In genomic region chr22:29310863-29311339, GRCh38 we compare ENCODE assay signal across 8 cellular contexts. TPM values are rescaled to one million over a fixed set of nuclear protein-coding genes. Genes with fewer than 3 reads are reported as not detected.
DNase-seq lines count a peak whose midpoint lies in the region; ATAC-seq and TF ChIP-seq lines count a peak whose summit lies in the region.

No MANE protein-coding gene starts in this region.

- H3K9ac ChIP-seq in neural progenitor cell: no peak overlapping the region

- no peaks in the 10 kb centered on the region for H3K9me3 ChIP-seq in neural progenitor cell (ENCODE audit: low read depth)

- no peak for DNase-seq in activated CD4-positive, CD25-positive, alpha-beta regulatory T cell treated with anti-CD3 and anti-CD28 coated beads, Interleukin-2, amount 50 U/mL, for 72 hours
- DNase-seq in NCI-H748 treated with DMSO at 0.1 percent for 48 hours (lab: John Stamatoyannopoulos, UW): peak; percentile 27
- DNase-seq in activated T-cell treated with anti-CD3 and anti-CD28 coated beads, Interleukin-2, amount 50 U/mL, for 72 hours: peak; percentile 62 to 69
- DNase-seq in fibroblast of the conjunctiva (ENCODE audit: low read depth): peak; percentile 96
- peak; percentile 83 for DNase-seq in neural progenitor cell (ENCODE audit: low spot score)
- peak; percentile 97 for DNase-seq in stromal cell of bone marrow (ENCODE audit: low read depth)
- DNase-seq in GM19240 (ENCODE audit: insufficient read length, low spot score): no peak

- no peaks in the 10 kb centered on the region for H3K36me3 Mint-ChIP-seq in activated T-cell treated with anti-CD3 and anti-CD28 coated beads, Interleukin-2, amount 50 U/mL, for 72 hours (ENCODE audit: insufficient read depth in 2 of 2)
- no peaks in the 10 kb centered on the region for H3K36me3 Mint-ChIP-seq in neural progenitor cell

- no peak for TF ChIP-seq CTCF in neural progenitor cell (IDR thresholded peaks at IDR 0.05)

- peak overlapping the region; percentile 6 for H3K4me2 ChIP-seq in neural progenitor cell

- ATAC-seq in activated CD4-positive, CD25-positive, alpha-beta regulatory T cell treated with anti-CD3 and anti-CD28 coated beads, Interleukin-2, amount 50 U/mL, for 24 hours: peak; percentile 31 to 42
- ATAC-seq in activated T-cell treated with anti-CD3 and anti-CD28 coated beads, Interleukin-2, amount 50 U/mL, for 72 hours (replicated peaks in 1 of 2): peak; percentile 39 to 44

- peaks cover 18% of the 10 kb centered on the region for H3K4me1 ChIP-seq in neural progenitor cell

- H3K79me2 ChIP-seq in neural progenitor cell (ENCODE audit: low read depth): no peaks in the 10 kb centered on the region

- H3K27ac ChIP-seq in neural progenitor cell: no peak overlapping the region

- H3K4me1 Mint-ChIP-seq in activated T-cell treated with anti-CD3 and anti-CD28 coated beads, Interleukin-2, amount 50 U/mL, for 72 hours (ENCODE audit: low read depth): peaks cover 20% of the 10 kb centered on the region
- peaks cover 45% of the 10 kb centered on the region for H3K4me1 Mint-ChIP-seq in neural progenitor cell

- peaks cover 34% of the 10 kb centered on the region for H3K27me3 Mint-ChIP-seq in activated T-cell treated with anti-CD3 and anti-CD28 coated beads, Interleukin-2, amount 50 U/mL, for 72 hours (ENCODE audit: low read depth)
- peaks cover 22% of the 10 kb centered on the region for H3K27me3 Mint-ChIP-seq in neural progenitor cell (ENCODE audit: insufficient read depth, low read depth)

- H2AFZ ChIP-seq in neural progenitor cell (replicated peaks): no peak overlapping the region

- H3K27ac Mint-ChIP-seq in activated T-cell treated with anti-CD3 and anti-CD28 coated beads, Interleukin-2, amount 50 U/mL, for 72 hours: no peak overlapping the region
- H3K27ac Mint-ChIP-seq in neural progenitor cell: peak overlapping the region; percentile 78

- H3K9me3 Mint-ChIP-seq in activated T-cell treated with anti-CD3 and anti-CD28 coated beads, Interleukin-2, amount 50 U/mL, for 72 hours: no peaks in the 10 kb centered on the region
- H3K9me3 Mint-ChIP-seq in neural progenitor cell: peaks cover 3% of the 10 kb centered on the region

- no peak overlapping the region for H3K4me3 ChIP-seq in neural progenitor cell

- no peak overlapping the region for H3K4me3 Mint-ChIP-seq in activated T-cell treated with anti-CD3 and anti-CD28 coated beads, Interleukin-2, amount 50 U/mL, for 72 hours
- peak overlapping the region; percentile 48 for H3K4me3 Mint-ChIP-seq in neural progenitor cell

- H4K20me1 ChIP-seq in neural progenitor cell (ENCODE audit: low read depth): peaks cover 31% of the 10 kb centered on the region

- H3K27me3 ChIP-seq in neural progenitor cell: peaks cover 53% of the 10 kb centered on the region

- no peaks in the 10 kb centered on the region for H3K36me3 ChIP-seq in neural progenitor cell

- peaks cover 20% of the 10 kb centered on the region for H3F3A ChIP-seq in neural progenitor cell (ENCODE audit: low read depth)

RNA-seq across cellular contexts. Expression of gene GAS2L1, which starts 4.5 kb away (rescaled TPM):
- under 1 TPM; 0.41 to 0.79 TPM for total RNA-seq in activated T-cell treated with anti-CD3 and anti-CD28 coated beads, Interleukin-2, amount 50 U/mL, for 72 hours
- 0.95 and 5.1 TPM in 2 replicates for total RNA-seq in neural progenitor cell (ENCODE audit: low replicate concordance)

RNA-seq across cellular contexts. Expression of gene RASL10A, which starts 4.6 kb away (rescaled TPM):
- total RNA-seq in activated T-cell treated with anti-CD3 and anti-CD28 coated beads, Interleukin-2, amount 50 U/mL, for 72 hours: under 1 TPM in 1 of 2 donors, not detected in 1; 0.84 TPM
- 0.09 and 0.26 TPM in 2 replicates for total RNA-seq in neural progenitor cell (ENCODE audit: low replicate concordance)

RNA-seq across cellular contexts. Expression of gene EWSR1, which starts 42.8 kb away (rescaled TPM):
- total RNA-seq in activated T-cell treated with anti-CD3 and anti-CD28 coated beads, Interleukin-2, amount 50 U/mL, for 72 hours: 100 to 1,000 TPM; 279 to 285 TPM
- 281 and 379 TPM in 2 replicates for total RNA-seq in neural progenitor cell (ENCODE audit: low replicate concordance)

RNA-seq across cellular contexts. Expression of gene RHBDD3, which starts 43.1 kb away (rescaled TPM):
- total RNA-seq in activated T-cell treated with anti-CD3 and anti-CD28 coated beads, Interleukin-2, amount 50 U/mL, for 72 hours: 10 to 100 TPM; 22.4 to 29.4 TPM
- total RNA-seq in neural progenitor cell (ENCODE audit: low replicate concordance): 16.3 and 78.8 TPM in 2 replicates

Comparison
In these comparisons a context has a peak if more than half of its experiments do, and no peak if none do; other contexts are left out.
1. DNase-seq: peak in NCI-H748 treated with DMSO at 0.1 percent for 48 hours (single experiment), activated T-cell treated with anti-CD3 and anti-CD28 coated beads, Interleukin-2, amount 50 U/mL, for 72 hours (2 of 2), fibroblast of the conjunctiva (single experiment), neural progenitor cell (single experiment) and stromal cell of bone marrow (single experiment); none in activated CD4-positive, CD25-positive, alpha-beta regulatory T cell treated with anti-CD3 and anti-CD28 coated beads, Interleukin-2, amount 50 U/mL, for 72 hours (single experiment) and GM19240 (single experiment).